ENCODE assay signal across 1 cellular context in genomic region chr10:79118286-79119202, GRCh38.
TF ChIP-seq lines count a peak whose summit lies in the region.

No MANE protein-coding gene starts in this region.

TF ChIP-seq in WTC11, 78 proteins besides CTCF, POLR2A, EP300 and RAD21 (continued from another document):
- TF ChIP-seq, protein P1, sequence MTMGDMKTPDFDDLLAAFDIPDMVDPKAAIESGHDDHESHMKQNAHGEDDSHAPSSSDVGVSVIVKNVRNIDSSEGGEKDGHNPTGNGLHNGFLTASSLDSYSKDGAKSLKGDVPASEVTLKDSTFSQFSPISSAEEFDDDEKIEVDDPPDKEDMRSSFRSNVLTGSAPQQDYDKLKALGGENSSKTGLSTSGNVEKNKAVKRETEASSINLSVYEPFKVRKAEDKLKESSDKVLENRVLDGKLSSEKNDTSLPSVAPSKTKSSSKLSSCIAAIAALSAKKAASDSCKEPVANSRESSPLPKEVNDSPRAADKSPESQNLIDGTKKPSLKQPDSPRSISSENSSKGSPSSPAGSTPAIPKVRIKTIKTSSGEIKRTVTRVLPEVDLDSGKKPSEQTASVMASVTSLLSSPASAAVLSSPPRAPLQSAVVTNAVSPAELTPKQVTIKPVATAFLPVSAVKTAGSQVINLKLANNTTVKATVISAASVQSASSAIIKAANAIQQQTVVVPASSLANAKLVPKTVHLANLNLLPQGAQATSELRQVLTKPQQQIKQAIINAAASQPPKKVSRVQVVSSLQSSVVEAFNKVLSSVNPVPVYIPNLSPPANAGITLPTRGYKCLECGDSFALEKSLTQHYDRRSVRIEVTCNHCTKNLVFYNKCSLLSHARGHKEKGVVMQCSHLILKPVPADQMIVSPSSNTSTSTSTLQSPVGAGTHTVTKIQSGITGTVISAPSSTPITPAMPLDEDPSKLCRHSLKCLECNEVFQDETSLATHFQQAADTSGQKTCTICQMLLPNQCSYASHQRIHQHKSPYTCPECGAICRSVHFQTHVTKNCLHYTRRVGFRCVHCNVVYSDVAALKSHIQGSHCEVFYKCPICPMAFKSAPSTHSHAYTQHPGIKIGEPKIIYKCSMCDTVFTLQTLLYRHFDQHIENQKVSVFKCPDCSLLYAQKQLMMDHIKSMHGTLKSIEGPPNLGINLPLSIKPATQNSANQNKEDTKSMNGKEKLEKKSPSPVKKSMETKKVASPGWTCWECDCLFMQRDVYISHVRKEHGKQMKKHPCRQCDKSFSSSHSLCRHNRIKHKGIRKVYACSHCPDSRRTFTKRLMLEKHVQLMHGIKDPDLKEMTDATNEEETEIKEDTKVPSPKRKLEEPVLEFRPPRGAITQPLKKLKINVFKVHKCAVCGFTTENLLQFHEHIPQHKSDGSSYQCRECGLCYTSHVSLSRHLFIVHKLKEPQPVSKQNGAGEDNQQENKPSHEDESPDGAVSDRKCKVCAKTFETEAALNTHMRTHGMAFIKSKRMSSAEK (CRISPR knock-in tag; IDR thresholded peaks at IDR 0.05; ENCODE audit: borderline replicate concordance): no peak
- no peak for TF ChIP-seq TP53 (CRISPR knock-in tag; IDR thresholded peaks at IDR 0.05)
- TF ChIP-seq NFE2L1 (CRISPR knock-in tag; IDR thresholded peaks at IDR 0.05): no peak
- TF ChIP-seq USF1 (CRISPR knock-in tag; IDR thresholded peaks at IDR 0.05): no peak
- TF ChIP-seq NR1H2 (CRISPR knock-in tag; IDR thresholded peaks at IDR 0.05): no peak
- TF ChIP-seq ZNF671 (CRISPR knock-in tag; IDR thresholded peaks at IDR 0.05): no peak
